Comparison of ENCODE assay signal across 8 cellular contexts in genomic region chrX:71652405-71652804, GRCh38. TPM values are rescaled to one million over a fixed set of nuclear protein-coding genes. Genes with fewer than 3 reads are reported as not detected.
DNase-seq lines count a peak whose midpoint lies in the region; ATAC-seq and TF ChIP-seq lines count a peak whose summit lies in the region.

No MANE protein-coding gene starts in this region.

- H3K27me3 ChIP-seq in OCI-LY3 (ENCODE audit: low read depth, low read length), result no peaks in the 10 kb centered on the region

- H3K36me3 Mint-ChIP-seq in Calu3 (ENCODE audit: insufficient read depth, unreplicated experiment), result peaks cover 3% of the 10 kb centered on the region
- no peaks in the 10 kb centered on the region for H3K36me3 Mint-ChIP-seq in activated naive CD4-positive, alpha-beta T cell treated with anti-CD3 and anti-CD28 coated beads for 36 hours (ENCODE audit: low read depth)

- DNase-seq in Calu3 (peak; percentile 51), HFF-Myc (ENCODE audit: extremely low read depth, low read depth) (peak; percentile 14), glomerular visceral epithelial cell (ENCODE audit: extremely low spot score) (peak; percentile 55), renal cortical epithelial cell (ENCODE audit: low read depth) (peak; percentile 50)
- DNase-seq in activated naive CD4-positive, alpha-beta T cell treated with anti-CD3 and anti-CD28 coated beads for 36 hours, result peak; percentile 78

- no peak overlapping the region for H3K4me2 ChIP-seq in OCI-LY3 (ENCODE audit: low read length)

- H3K9ac ChIP-seq in OCI-LY3 (ENCODE audit: low read length), result no peak overlapping the region

- no peak overlapping the region for H3K27ac Mint-ChIP-seq in Calu3 (ENCODE audit: unreplicated experiment)
- no peak overlapping the region for H3K27ac Mint-ChIP-seq in activated naive CD4-positive, alpha-beta T cell treated with anti-CD3 and anti-CD28 coated beads for 36 hours

- no peak for ATAC-seq in GM19328 (IDR thresholded peaks at IDR 0.05; ENCODE audit: unreplicated experiment)
- ATAC-seq in GM19397 (IDR thresholded peaks at IDR 0.05; ENCODE audit: unreplicated experiment), result no peak

- no peaks in the 10 kb centered on the region for H3K9me3 ChIP-seq in OCI-LY3 (ENCODE audit: insufficient read depth, low read length)

- BruUV-seq in Calu3 (replicated peaks; lab: Mats Ljungman, UMichigan), result no TSS peak

- peaks cover 19% of the 10 kb centered on the region for H3K4me1 ChIP-seq in OCI-LY3 (ENCODE audit: low read length)

- peaks cover 13% of the 10 kb centered on the region for H3K27me3 Mint-ChIP-seq in Calu3 (ENCODE audit: unreplicated experiment)
- no peaks in the 10 kb centered on the region for H3K27me3 Mint-ChIP-seq in activated naive CD4-positive, alpha-beta T cell treated with anti-CD3 and anti-CD28 coated beads for 36 hours (ENCODE audit: low read depth)

- H3K36me3 ChIP-seq in OCI-LY3 (replicated peaks; ENCODE audit: low read depth, low read length), result no peaks in the 10 kb centered on the region

- TF ChIP-seq CTCF in Calu3 (IDR thresholded peaks at IDR 0.05; ENCODE audit: unreplicated experiment) (peak; percentile 48), HFF-Myc (IDR thresholded peaks at IDR 0.05; ENCODE audit: low read depth, low read length, missing control alignments) (peak; percentile 39), OCI-LY3 (IDR thresholded peaks at IDR 0.05; ENCODE audit: low read depth, low read length) (peak; percentile 66)

- H3K79me2 ChIP-seq in OCI-LY3 (ENCODE audit: low read length), result no peaks in the 10 kb centered on the region

- H3K4me3 ChIP-seq in HFF-Myc (replicated peaks; ENCODE audit: low read depth, low read length), result no peak overlapping the region
- no peak overlapping the region for H3K4me3 ChIP-seq in OCI-LY3 (ENCODE audit: low read length)

- peak overlapping the region; percentile 46; the same call in 1 of the 2 replicates for H2AFZ ChIP-seq in OCI-LY3 (ENCODE audit: low read depth, low read length)

- no peaks in the 10 kb centered on the region for H3K4me1 Mint-ChIP-seq in Calu3 (ENCODE audit: low read depth, unreplicated experiment)
- peaks cover 10% of the 10 kb centered on the region for H3K4me1 Mint-ChIP-seq in activated naive CD4-positive, alpha-beta T cell treated with anti-CD3 and anti-CD28 coated beads for 36 hours (ENCODE audit: low read depth)

- no peak overlapping the region for H3K4me3 Mint-ChIP-seq in Calu3 (ENCODE audit: low read depth, unreplicated experiment)
- H3K4me3 Mint-ChIP-seq in activated naive CD4-positive, alpha-beta T cell treated with anti-CD3 and anti-CD28 coated beads for 36 hours, result no peak overlapping the region

- peaks cover 5% of the 10 kb centered on the region for H3K9me3 Mint-ChIP-seq in Calu3 (ENCODE audit: low read depth, unreplicated experiment)
- H3K9me3 Mint-ChIP-seq in activated naive CD4-positive, alpha-beta T cell treated with anti-CD3 and anti-CD28 coated beads for 36 hours, result no peaks in the 10 kb centered on the region

- intact Hi-C loops in Calu3 (cut with micrococcal nuclease; ENCODE audit: unreplicated experiment), result no loop called here
- intact Hi-C loops in activated naive CD4-positive, alpha-beta T cell treated with anti-CD3 and anti-CD28 coated beads for 36 hours (cut with micrococcal nuclease), result loop anchor here (1.0 to 5.0 kb wide), 5 partner anchors 80 to 682 kb away; partner anchors contain the start of gene TAF1

- no peak overlapping the region for H3K27ac ChIP-seq in OCI-LY3 (ENCODE audit: low read length)

- H4K20me1 ChIP-seq in OCI-LY3 (ENCODE audit: insufficient read depth, low read length), result no peaks in the 10 kb centered on the region

- CTCF ChIA-PET in Calu3 (lab: Charles Lee), result interaction anchor here (0.7 to 1.0 kb wide), 3 partner anchors 29 to 286 kb away, joined by 3 read pairs; partner anchors contain the start of gene TAF1
- CTCF ChIA-PET in activated naive CD4-positive, alpha-beta T cell treated with anti-CD3 and anti-CD28 coated beads for 36 hours (lab: Charles Lee), result interaction anchor here (0.7 to 1.4 kb wide), 9 partner anchors 10 to 100 kb away, joined by 3 to 6 read pairs (median 4); partner anchors contain the start of gene CXCR3

RNA-seq across cellular contexts. Expression of gene CXCR3, which starts 34.1 kb away (rescaled TPM):
- total RNA-seq in Calu3 (2022) (not detected in 2 replicates), renal cortical epithelial cell (not detected in 2 replicates)
- total RNA-seq in activated naive CD4-positive, alpha-beta T cell treated with anti-CD3 and anti-CD28 coated beads for 36 hours, result 1 to 10 TPM; 2.1 to 2.5 TPM

Comparison
In these comparisons a context has a peak if more than half of its experiments do, and no peak if none do; other contexts are left out.
1. DNase-seq: peak in every context shown above with its lines; median percentile 78 in activated naive CD4-positive, alpha-beta T cell treated with anti-CD3 and anti-CD28 coated beads for 36 hours; 55 in glomerular visceral epithelial cell; 51 in Calu3; 50 in renal cortical epithelial cell; 14 in HFF-Myc.